19 cellular contexts compared by ENCODE assay signal in the genomic region with DNA sequence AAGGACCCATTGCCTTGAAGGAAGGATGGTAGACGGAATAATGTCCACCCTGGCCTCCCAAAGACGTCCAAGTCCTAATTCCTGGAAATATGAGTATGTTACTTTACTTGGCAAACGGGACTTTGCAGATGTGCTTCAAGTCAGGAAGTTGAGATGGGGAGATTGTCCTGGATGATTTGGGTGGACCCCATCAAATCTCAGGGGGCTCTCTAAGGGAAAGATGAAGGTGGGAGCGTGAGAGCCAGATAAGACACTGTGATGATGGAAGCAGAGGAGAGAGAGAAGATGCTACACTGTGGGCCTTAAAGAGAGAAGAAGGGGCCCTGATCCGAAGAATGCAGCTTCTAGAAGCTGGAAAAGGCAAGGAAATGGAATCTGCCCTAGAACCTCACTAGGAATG.
"Had no signal": no experiment of that assay in that cellular context is flagged by ENCODE, and none has a peak within 500 bp of the region (broad histone marks: within the 10 kb centered on the region; RNA-seq: fewer than 3 reads in every experiment).

No MANE protein-coding gene starts in this region.

- ATAC-seq: foreskin keratinocyte; mucosa of descending colon; naive thymus-derived CD8-positive, alpha-beta T cell had no signal

- H3K27me3 ChIP-seq: dorsolateral prefrontal cortex, esophagus muscularis mucosa, foreskin keratinocyte, heart right ventricle, left lung had no signal

- H3K4me1 ChIP-seq: foreskin keratinocyte had no signal

- H3K9me3 ChIP-seq: esophagus muscularis mucosa, heart right ventricle, left lung, lower lobe of right lung, mucosa of descending colon had no signal

- DNase-seq: dermis blood vessel endothelial cell; dorsolateral prefrontal cortex; effector CD4-positive, alpha-beta T cell; effector memory CD4-positive, alpha-beta T cell; foreskin keratinocyte; glutamatergic neuron; head of caudate nucleus; heart right ventricle; hippocampal formation; left cardiac atrium; left lung; left ventricle myocardium superior; lower lobe of right lung; mesenchymal stem cell; mucosa of descending colon; naive B cell; naive thymus-derived CD8-positive, alpha-beta T cell had no signal

- H3K4me3 ChIP-seq: coronary artery, dorsolateral prefrontal cortex, esophagus muscularis mucosa, heart right ventricle, left lung, lower lobe of right lung, mucosa of descending colon had no signal

- H3K27ac ChIP-seq: coronary artery, dorsolateral prefrontal cortex, esophagus muscularis mucosa, foreskin keratinocyte, heart right ventricle, left lung, lower lobe of right lung had no signal

- H3K36me3 ChIP-seq: esophagus muscularis mucosa, heart right ventricle, left lung, lower lobe of right lung had no signal
